Comparison of ENCODE assay signal across 5 cellular contexts in genomic region chr13:111456452-111457230, GRCh38.
"Had no signal": no experiment of that assay in that cellular context is flagged by ENCODE, and none has a peak within 500 bp of the region (broad histone marks: within the 10 kb centered on the region; RNA-seq: fewer than 3 reads in every experiment).

No MANE protein-coding gene starts in this region.

- H3K4me3 ChIP-seq: GM23338, K562 had no signal

- DNase-seq: H9, HCEC 1CT, KG1 had no signal

- H2AFZ ChIP-seq: GM23338 had no signal

- H3K4me2 ChIP-seq: GM23338 had no signal

- ATAC-seq: GM23338, K562 had no signal
